11 cellular contexts compared by ENCODE assay signal in genomic region chr9:68505681-68506409, GRCh38. TPM values are rescaled to one million over a fixed set of nuclear protein-coding genes. Genes with fewer than 3 reads are reported as not detected.
DNase-seq lines count a peak whose midpoint lies in the region; ATAC-seq, FAIRE-seq and TF ChIP-seq lines count a peak whose summit lies in the region.
"Had no signal": no experiment of that assay in that cellular context is flagged by ENCODE, and none has a peak within 500 bp of the region (broad histone marks: within the 10 kb centered on the region; RNA-seq: fewer than 3 reads in every experiment).

No MANE protein-coding gene starts in this region.

- RAD21 ChIA-PET in GM12878 (lab: Charles Lee; ENCODE audit: unreplicated experiment) = no interaction called here

- no peak overlapping the region for H3K9ac ChIP-seq in GM12878 (ENCODE audit: control insufficient read depth, insufficient read depth, low read length)
- H3K9ac ChIP-seq: GM23248 had no signal

- CTCF ChIA-PET in GM12878 (lab: Yijun Ruan, JAX) = interaction anchor here (0.8 to 3.2 kb wide), 5 partner anchors 12 to 365 kb away, joined by 3 to 11 read pairs (median 3); no protein-coding TSS in a partner anchor

- H3K36me3 ChIP-seq in GM12878 (ENCODE audit: control insufficient read depth in 2 of 2, insufficient read depth in 2 of 2, low read length in 1 of 2) (no peaks in the 10 kb centered on the region), neutrophil (no peaks in the 10 kb centered on the region)

- no peak overlapping the region for H3K4me3 ChIP-seq in GM12878
- H3K4me3 ChIP-seq in neutrophil (ENCODE audit: low read depth in 1 of 2, low read length in 1 of 2) = no peak overlapping the region
- H3K4me3 ChIP-seq: GM23248 had no signal

- intact Hi-C loops in GM12878 (cut with micrococcal nuclease; ENCODE audit: unreplicated experiment) = loop anchor here (5.0 kb wide), 1 partner anchor 61 kb away; no protein-coding TSS in a partner anchor

- no peak for TF ChIP-seq CTCF in GM12878 (IDR thresholded peaks at IDR 0.05 in 2 of 3, conservative IDR thresholded peaks at IDR 0.05 in 1 of 3; ENCODE audit: control insufficient read depth in 2 of 3, extremely low read depth in 1 of 3, insufficient read depth in 1 of 3, low read depth in 3 of 3, low read length in 3 of 3)
- no peak for TF ChIP-seq CTCF in neutrophil (IDR thresholded peaks at IDR 0.05)

- no peak for TF ChIP-seq RAD21 in GM12878 (IDR thresholded peaks at IDR 0.05; ENCODE audit: insufficient read depth, low read depth, low read length)

- H2AFZ ChIP-seq in GM12878 (ENCODE audit: control insufficient read depth, low read depth, low read length) = peak overlapping the region; percentile 16; the same call in 1 of the 2 replicates
- H2AFZ ChIP-seq: GM23248 had no signal

- H4K20me1 ChIP-seq in GM12878 (ENCODE audit: control insufficient read depth, insufficient read depth) = no peaks in the 10 kb centered on the region

- TF ChIP-seq POLR2A in GM12878 (IDR thresholded peaks at IDR 0.05; ENCODE audit: low read depth, low read length) = no peak

- H3K79me2 ChIP-seq in GM12878 (ENCODE audit: control insufficient read depth, insufficient read depth, low read length) = no peaks in the 10 kb centered on the region

- DNase-seq in GM12878 (ENCODE audit: low read depth, low spot score) (no peak), ecto neural progenitor cell (ENCODE audit: low spot score) (no peak), GM03348 (ENCODE audit: low spot score) (no peak), UCSD-AML1 (lab: John Stamatoyannopoulos, UW; ENCODE audit: unreplicated experiment) (no peak)
- DNase-seq in activated CD8-positive, alpha-beta memory T cell treated with anti-CD3 and anti-CD28 coated beads, Interleukin-2, amount 50 U/mL, for 48 hours = no peak
- DNase-seq: GM23248, T-cell had no signal

- SMC1A ChIA-PET in GM12878 (lab: Charles Lee; ENCODE audit: uncharacterized antibody, unreplicated experiment) = interaction anchor here (0.8 to 1.4 kb wide), 3 partner anchors 12 to 55 kb away, joined by 3 to 6 read pairs (median 4); no protein-coding TSS in a partner anchor

- POLR2A ChIA-PET in GM12878 (lab: Charles Lee) = no interaction called here

- no peak for TF ChIP-seq EP300 in GM12878 (IDR thresholded peaks at IDR 0.05; ENCODE audit: borderline replicate concordance in 1 of 2, control insufficient read depth in 1 of 2, low read depth in 2 of 2, low read length in 2 of 2)

- peak; percentile 76 for ATAC-seq in GM18867 (IDR thresholded peaks at IDR 0.05; ENCODE audit: unreplicated experiment)
- peak; percentile 78 for ATAC-seq in HG03103 (IDR thresholded peaks at IDR 0.05; ENCODE audit: low read depth, unreplicated experiment)
- peak; percentile 76 for ATAC-seq in GM12878
- ATAC-seq: T-cell had no signal

- peak; percentile 13 for FAIRE-seq in GM12878 (lab: Jason Lieb, UNC)

- H3K4me2 ChIP-seq in GM12878 (ENCODE audit: control insufficient read depth, insufficient read depth) = no peak overlapping the region

- H3K27me3 ChIP-seq in GM12878 (replicated peaks in 1 of 2; ENCODE audit: control insufficient read depth in 2 of 2, insufficient read depth in 2 of 2, low read length in 1 of 2) (no peaks in the 10 kb centered on the region; a peak in 1 of 4 replicates), neutrophil (no peaks in the 10 kb centered on the region)

- 25% methylated on average over 4 of the region's 4 CpGs for WGBS in GM12878 (ENCODE audit: insufficient coverage, insufficient replicate concordance, low lambda C conversion rate, missing lambda C conversion rate)

- H3K9me3 ChIP-seq in GM12878 (replicated peaks; ENCODE audit: control insufficient read depth, insufficient read depth, low read length) (no peaks in the 10 kb centered on the region), neutrophil (no peaks in the 10 kb centered on the region)

- H3K4me1 ChIP-seq in GM12878 (ENCODE audit: control insufficient read depth, insufficient read depth, low read length) = peaks cover 3% of the 10 kb centered on the region; the same call in 1 of the 2 replicates
- H3K4me1 ChIP-seq in neutrophil (ENCODE audit: control insufficient read depth in 1 of 2, insufficient read depth in 1 of 2, low read depth in 1 of 2, low read length in 1 of 2) = peaks cover 17 to 27% of the 10 kb centered on the region in 2 experiments

- no TSS peak for BruUV-seq in GM12878 (replicated peaks; lab: Mats Ljungman, UMichigan)

- H3K27ac ChIP-seq in GM12878 (ENCODE audit: control insufficient read depth, insufficient read depth) = no peak overlapping the region
- H3K27ac ChIP-seq in neutrophil = peak overlapping the region; percentile 90
- H3K27ac ChIP-seq: GM23248 had no signal

- in situ Hi-C loops in GM12878 (cut with MboI) = no loop called here

TF ChIP-seq in GM12878, 131 proteins besides CTCF, POLR2A, EP300 and RAD21:
- TF ChIP-seq RBBP5 (conservative IDR thresholded peaks at IDR 0.05) (no peak), TCF7 (IDR thresholded peaks at IDR 0.05; ENCODE audit: borderline replicate concordance) (no peak), FOS (IDR thresholded peaks at IDR 0.05; ENCODE audit: borderline replicate concordance, extremely low read depth, insufficient read length) (no peak), SRF (IDR thresholded peaks at IDR 0.05; ENCODE audit: low read depth in 2 of 2, low read length in 2 of 2) (peak; percentile 16 to 88; a peak in 2 of 4 replicates), NR2C1 (IDR thresholded peaks at IDR 0.05) (peak; percentile 11; the same call in 1 of the 2 replicates), TARDBP (IDR thresholded peaks at IDR 0.05; ENCODE audit: borderline replicate concordance) (no peak), SPI1 (IDR thresholded peaks at IDR 0.05; ENCODE audit: borderline replicate concordance, insufficient read depth, low read depth, low read length) (peak; percentile 89)
TF ChIP-seq in GM12878: peak in this region for 3.

RNA-seq across cellular contexts. Expression of gene TMEM252, which starts 34.8 kb away (rescaled TPM):
- total RNA-seq in GM12878 (2013; cell fraction: nucleolus; rRNA removed) = not detected in 2 replicates
- not detected in 2 replicates for total RNA-seq in GM12878 (2014; rRNA removed)
- total RNA-seq in GM12878 (2014; rRNA removed; fragmentation: Illumina TruSeq; extraction: Trizol) = not detected in 2 replicates
- total RNA-seq in GM12878 (2021) = not detected in 2 replicates
- polyA plus RNA-seq in GM12878 (2011; ENCODE audit: low read depth) = not detected
- polyA plus RNA-seq in GM12878 (2011; rRNA removed) = not detected in 2 replicates
- polyA plus RNA-seq in GM12878 (2011; cell fraction: cytosol; rRNA removed) = not detected in 2 replicates
- polyA plus RNA-seq in GM12878 (2011; cell fraction: nucleus; rRNA removed) = not detected in 2 replicates
- polyA plus RNA-seq in GM12878 (2012) = not detected in 2 replicates
- polyA plus RNA-seq in GM12878 (2014; fragmentation: Illumina TruSeq; extraction: Trizol) = not detected in 2 replicates
- polyA plus RNA-seq in GM12878 (2014; fragmentation: Nextera tagmentation; extraction: Ambion mirVana) = not detected
- not detected in 2 replicates for polyA plus RNA-seq in GM12878 (2014; rRNA removed)
- not detected for polyA plus RNA-seq in GM12878 (2016; fragmentation: Nextera tagmentation; extraction: Ambion mirVana)
- polyA minus RNA-seq in GM12878 (2011; rRNA and poly(A)+ RNA removed) = not detected in 2 replicates
- polyA minus RNA-seq in GM12878 (2011; cell fraction: cytosol; rRNA and poly(A)+ RNA removed) = not detected in 2 replicates
- polyA minus RNA-seq in GM12878 (2011; cell fraction: nucleus; rRNA and poly(A)+ RNA removed) = not detected in 2 replicates
- total RNA-seq: GM23248, neural crest cell, T-cell had no signal
- polyA plus RNA-seq: GM23248 had no signal
